ENCODE assay signal across 8 cellular contexts in the genomic region with DNA sequence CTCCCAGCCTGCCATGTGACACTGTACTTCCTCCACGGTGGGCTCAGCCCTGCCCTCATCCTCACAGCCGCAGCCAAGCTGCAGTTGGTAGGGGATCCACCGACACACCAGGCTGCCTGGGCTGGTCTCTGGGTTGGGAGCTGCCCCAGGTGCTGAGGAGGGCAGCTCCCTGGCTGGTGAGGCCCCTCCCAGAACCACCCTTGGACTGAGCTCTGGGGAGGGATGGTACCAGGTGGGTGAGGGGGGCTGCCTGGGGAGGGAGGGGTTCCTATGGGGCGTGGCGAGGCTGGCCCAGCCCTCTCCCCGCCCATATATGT. TPM values are rescaled to one million over a fixed set of nuclear protein-coding genes. Genes with fewer than 3 reads are reported as not detected.
A peak's percentile ranks its signal among the peaks of the same experiment; 100 is the strongest.
DNase-seq lines count a peak whose midpoint lies in the region; ATAC-seq, FAIRE-seq and TF ChIP-seq lines count a peak whose summit lies in the region.

No MANE protein-coding gene starts in this region.

- H3K9me2 ChIP-seq in Loucy (replicated peaks; ENCODE audit: low read depth, low read length), result no peaks in the 10 kb centered on the region

- in situ Hi-C loops in KBM-7 (cut with MboI; ENCODE audit: low pct_unique_long_range_greater_than_20kb, low sequenced_read_pairs), result no loop called here

- H3K27ac ChIP-seq in lower lobe of right lung, result no peak overlapping the region

- no peak overlapping the region for H2AFZ ChIP-seq in Loucy (ENCODE audit: low read length)

- H3F3A ChIP-seq in Loucy (ENCODE audit: low read depth), result no peaks in the 10 kb centered on the region

- no peaks in the 10 kb centered on the region for H3K36me3 ChIP-seq in Loucy (ENCODE audit: insufficient read depth, low read length)
- H3K36me3 ChIP-seq in bronchial epithelial cell (ENCODE audit: control insufficient read depth, insufficient read depth, low read length), result peaks cover 5% of the 10 kb centered on the region
- peaks cover 29% of the 10 kb centered on the region for H3K36me3 ChIP-seq in lower lobe of right lung

- no peak overlapping the region for H3K9ac ChIP-seq in Loucy (ENCODE audit: low read depth, low read length, poor library complexity, severe bottlenecking)

- H3K4me1 ChIP-seq in Loucy (ENCODE audit: insufficient read depth, low read length, poor library complexity, severe bottlenecking) (no peaks in the 10 kb centered on the region), lower lobe of right lung (peaks cover 56% of the 10 kb centered on the region)

- H4K20me1 ChIP-seq in Loucy (ENCODE audit: insufficient read depth, low read length, poor library complexity, severe bottlenecking), result no peaks in the 10 kb centered on the region

- H3K27me3 ChIP-seq in Loucy (ENCODE audit: insufficient read depth, low read length, poor library complexity, severe bottlenecking) (no peaks in the 10 kb centered on the region), bronchial epithelial cell (ENCODE audit: control insufficient read depth, insufficient read depth, low read length) (no peaks in the 10 kb centered on the region), lower lobe of right lung (ENCODE audit: low read depth) (no peaks in the 10 kb centered on the region)

- TF ChIP-seq CTCF in Loucy (conservative IDR thresholded peaks at IDR 0.05; ENCODE audit: low read length) (no peak), bronchial epithelial cell (IDR thresholded peaks at IDR 0.05; ENCODE audit: insufficient read depth, low read length, severe bottlenecking) (no peak), lower lobe of right lung (IDR thresholded peaks at IDR 0.05) (no peak)

- H3K4me3 ChIP-seq in Loucy (ENCODE audit: low read length, poor library complexity, severe bottlenecking), result no peak overlapping the region
- H3K4me3 ChIP-seq in bronchial epithelial cell (ENCODE audit: low read depth, low read length), result peak overlapping the region; percentile 39
- peak overlapping the region; percentile 40 for H3K4me3 ChIP-seq in lower lobe of right lung

- DNase-seq in AG08396 (ENCODE audit: low spot score) (peak; percentile 29), bronchial epithelial cell (ENCODE audit: low read depth) (peak; percentile 57), lower lobe of right lung (peak; percentile 45), OCI-M1 (lab: John Stamatoyannopoulos, UW) (no peak), SHP77 (lab: John Stamatoyannopoulos, UW) (no peak), KBM-7 (no peak), GM19238 (ENCODE audit: insufficient read length, low spot score) (no peak)

- peak; percentile 0 to 18 for ATAC-seq in lower lobe of right lung

- H3K9me3 ChIP-seq in Loucy (ENCODE audit: insufficient read depth, low read depth, low read length) (no peaks in the 10 kb centered on the region), lower lobe of right lung (no peaks in the 10 kb centered on the region)

- intact Hi-C loops in lower lobe of right lung (cut with DNase I), result no loop called here

- peak overlapping the region; percentile 34 for H3K4me2 ChIP-seq in Loucy (ENCODE audit: low read depth, low read length, poor library complexity, severe bottlenecking)

- no peak for FAIRE-seq in bronchial epithelial cell (lab: Jason Lieb, UNC)

- H3K79me2 ChIP-seq in Loucy (ENCODE audit: insufficient read depth, low read length), result no peaks in the 10 kb centered on the region

RNA-seq across cellular contexts. Expression of a gene that starts 0.2 kb away (rescaled TPM):
- total RNA-seq in bronchial epithelial cell (4.9 and 7.1 TPM in 2 replicates), lower lobe of right lung (5.3 TPM)

RNA-seq across cellular contexts. Expression of a gene that starts 11.5 kb away (rescaled TPM):
- total RNA-seq in bronchial epithelial cell (49.2 and 55.5 TPM in 2 replicates), lower lobe of right lung (44.3 TPM)

RNA-seq across cellular contexts. Expression of a gene that starts 11.6 kb away (rescaled TPM):
- total RNA-seq in bronchial epithelial cell (17.7 and 25.5 TPM in 2 replicates), lower lobe of right lung (27.2 TPM)

RNA-seq across cellular contexts. Expression of a gene that starts 38.2 kb away (rescaled TPM):
- total RNA-seq in bronchial epithelial cell, result 4.5 and 5.8 TPM in 2 replicates
- total RNA-seq in lower lobe of right lung, result 23.8 TPM

RNA-seq across cellular contexts. Expression of a gene that starts 40.2 kb away (rescaled TPM):
- total RNA-seq in bronchial epithelial cell (0.53 and 2.0 TPM in 2 replicates), lower lobe of right lung (8.7 TPM)

Comparison
In these comparisons a context has a peak if more than half of its experiments do, and no peak if none do; other contexts are left out.
1. DNase-seq: peak in AG08396 (single experiment), bronchial epithelial cell (single experiment) and lower lobe of right lung (single experiment); none in OCI-M1 (single experiment), SHP77 (0 of 2), KBM-7 (single experiment) and GM19238 (single experiment).